Comparison of ENCODE assay signal across 13 cellular contexts in genomic region chr9:38232895-38233294, GRCh38.
DNase-seq lines count a peak whose midpoint lies in the region; ATAC-seq, FAIRE-seq and TF ChIP-seq lines count a peak whose summit lies in the region.
"Had no signal": no experiment of that assay in that cellular context is flagged by ENCODE, and none has a peak within 500 bp of the region (broad histone marks: within the 10 kb centered on the region; RNA-seq: fewer than 3 reads in every experiment).

No MANE protein-coding gene starts in this region.

- TF ChIP-seq CTCF in tibial nerve (IDR thresholded peaks at IDR 0.05): no peak
- no peak for TF ChIP-seq CTCF in MM.1S (IDR thresholded peaks at IDR 0.05; ENCODE audit: low read length)

- ATAC-seq in esophagus mucosa: peak; percentile 36

- H3K9me3 ChIP-seq in small intestine (ENCODE audit: control insufficient read depth, low read depth) (no peaks in the 10 kb centered on the region), tibial nerve (no peaks in the 10 kb centered on the region), MM.1S (replicated peaks; ENCODE audit: insufficient read depth, low read length) (no peaks in the 10 kb centered on the region)
- H3K9me3 ChIP-seq: BLaER1 treated with 17β-estradiol and CSF1 and Interleukin-3, amounts not matched to agents 10 nM and 100 nM; SK-N-SH had no signal

- H3K4me1 ChIP-seq in small intestine (ENCODE audit: control insufficient read depth in 2 of 2, insufficient read depth in 1 of 2, low read depth in 1 of 2, low read length in 1 of 2) (no peaks in the 10 kb centered on the region), tibial nerve (peaks cover 0 to 5% (median 0%) of the 10 kb centered on the region in 4 donors), MM.1S (ENCODE audit: low read length) (no peaks in the 10 kb centered on the region)

- H3K9me2 ChIP-seq in MM.1S (replicated peaks; ENCODE audit: insufficient read depth, low read length): no peaks in the 10 kb centered on the region
- H3K9me2 ChIP-seq: SK-N-SH had no signal

- H2AFZ ChIP-seq in MM.1S (ENCODE audit: low read length): no peak overlapping the region

- no peak for TF ChIP-seq POLR2A in tibial nerve (IDR thresholded peaks at IDR 0.05)

- H3K4me3 ChIP-seq in small intestine (ENCODE audit: low read depth in 1 of 2, low read length in 2 of 2) (no peak overlapping the region), tibial nerve (no peak overlapping the region), MM.1S (ENCODE audit: low read length) (no peak overlapping the region)
- H3K4me3 ChIP-seq: BLaER1 treated with 17β-estradiol and CSF1 and Interleukin-3, amounts not matched to agents 10 nM and 100 nM had no signal

- no peak overlapping the region for H3K9ac ChIP-seq in MM.1S (ENCODE audit: low read length)
- H3K9ac ChIP-seq: BLaER1 treated with 17β-estradiol and CSF1 and Interleukin-3, amounts not matched to agents 10 nM and 100 nM; SK-N-SH had no signal

- H4K20me1 ChIP-seq in MM.1S (ENCODE audit: insufficient read depth, low read length): no peaks in the 10 kb centered on the region
- H4K20me1 ChIP-seq: BLaER1 treated with 17β-estradiol and CSF1 and Interleukin-3, amounts not matched to agents 10 nM and 100 nM had no signal

- DNase-seq in activated CD8-positive, alpha-beta memory T cell treated with anti-CD3 and anti-CD28 coated beads for 24 hours: peak; percentile 19
- DNase-seq in activated CD8-positive, alpha-beta memory T cell treated with anti-CD3 and anti-CD28 coated beads, Interleukin-2, amount 50 U/mL, for 48 hours: no peak
- DNase-seq in NCI-H146 treated with DMSO at 0.1 percent for 48 hours (lab: John Stamatoyannopoulos, UW; ENCODE audit: unreplicated experiment): peak; percentile 69
- peak; percentile 3 for DNase-seq in small intestine
- no peak for DNase-seq in tibial nerve (ENCODE audit: low spot score in 2 of 2)
- DNase-seq in activated CD4-positive, alpha-beta T cell treated with anti-CD3 and anti-CD28 coated beads, Interleukin-2, amount 50 U/mL, for 4 hours: no peak
- DNase-seq in MM.1S: no peak
- DNase-seq: H9 had no signal

- H3K27me3 ChIP-seq in small intestine (ENCODE audit: control insufficient read depth in 2 of 2, insufficient read depth in 2 of 2, low read length in 2 of 2): no peaks in the 10 kb centered on the region
- peaks cover 0 to 11% of the 10 kb centered on the region in 2 donors for H3K27me3 ChIP-seq in tibial nerve
- no peaks in the 10 kb centered on the region for H3K27me3 ChIP-seq in MM.1S (replicated peaks; ENCODE audit: insufficient read depth, low read length)
- H3K27me3 ChIP-seq: BLaER1 treated with 17β-estradiol and CSF1 and Interleukin-3, amounts not matched to agents 10 nM and 100 nM had no signal

- TF ChIP-seq EP300 in tibial nerve (IDR thresholded peaks at IDR 0.05): no peak

- 18 to 69% (median 43%) methylated on average over 6 of the region's 6 CpGs for WGBS in small intestine, 3 donors
- WGBS in tibial nerve, 2 donors: 66 to 78% methylated on average over 4 to 6 of the region's 6 CpGs

- H3K4me2 ChIP-seq in MM.1S (ENCODE audit: low read depth, low read length): no peak overlapping the region
- H3K4me2 ChIP-seq: SK-N-SH had no signal

- no peaks in the 10 kb centered on the region for H3K36me3 ChIP-seq in small intestine (ENCODE audit: control insufficient read depth in 2 of 2, insufficient read depth in 2 of 2, low read length in 2 of 2)
- no peaks in the 10 kb centered on the region for H3K36me3 ChIP-seq in tibial nerve
- no peaks in the 10 kb centered on the region for H3K36me3 ChIP-seq in MM.1S (replicated peaks; ENCODE audit: insufficient read depth, low read length)
- H3K36me3 ChIP-seq: BLaER1 treated with 17β-estradiol and CSF1 and Interleukin-3, amounts not matched to agents 10 nM and 100 nM had no signal

- no peaks in the 10 kb centered on the region for H3K79me2 ChIP-seq in MM.1S (ENCODE audit: low read length)

- FAIRE-seq in small intestine (lab: Jason Lieb, UNC): no peak
- FAIRE-seq: A204.1, RCC 7860 had no signal

- H3F3A ChIP-seq in MM.1S (ENCODE audit: insufficient read depth, low read length): no peaks in the 10 kb centered on the region

- H3K27ac ChIP-seq in small intestine (ENCODE audit: low read depth in 1 of 2, low read length in 1 of 2) (no peak overlapping the region), tibial nerve (no peak overlapping the region), MM.1S (ENCODE audit: low read length) (no peak overlapping the region)
- H3K27ac ChIP-seq: BLaER1 treated with 17β-estradiol and CSF1 and Interleukin-3, amounts not matched to agents 10 nM and 100 nM had no signal

Comparison
In these comparisons a context has a peak if more than half of its experiments do, and no peak if none do; other contexts are left out.
1. DNase-seq: peak in activated CD8-positive, alpha-beta memory T cell treated with anti-CD3 and anti-CD28 coated beads for 24 hours (single experiment), NCI-H146 treated with DMSO at 0.1 percent for 48 hours (single experiment) and small intestine (single experiment); none in activated CD8-positive, alpha-beta memory T cell treated with anti-CD3 and anti-CD28 coated beads, Interleukin-2, amount 50 U/mL, for 48 hours (single experiment), tibial nerve (0 of 2), activated CD4-positive, alpha-beta T cell treated with anti-CD3 and anti-CD28 coated beads, Interleukin-2, amount 50 U/mL, for 4 hours (0 of 2) and MM.1S (single experiment).